In the genomic region with DNA sequence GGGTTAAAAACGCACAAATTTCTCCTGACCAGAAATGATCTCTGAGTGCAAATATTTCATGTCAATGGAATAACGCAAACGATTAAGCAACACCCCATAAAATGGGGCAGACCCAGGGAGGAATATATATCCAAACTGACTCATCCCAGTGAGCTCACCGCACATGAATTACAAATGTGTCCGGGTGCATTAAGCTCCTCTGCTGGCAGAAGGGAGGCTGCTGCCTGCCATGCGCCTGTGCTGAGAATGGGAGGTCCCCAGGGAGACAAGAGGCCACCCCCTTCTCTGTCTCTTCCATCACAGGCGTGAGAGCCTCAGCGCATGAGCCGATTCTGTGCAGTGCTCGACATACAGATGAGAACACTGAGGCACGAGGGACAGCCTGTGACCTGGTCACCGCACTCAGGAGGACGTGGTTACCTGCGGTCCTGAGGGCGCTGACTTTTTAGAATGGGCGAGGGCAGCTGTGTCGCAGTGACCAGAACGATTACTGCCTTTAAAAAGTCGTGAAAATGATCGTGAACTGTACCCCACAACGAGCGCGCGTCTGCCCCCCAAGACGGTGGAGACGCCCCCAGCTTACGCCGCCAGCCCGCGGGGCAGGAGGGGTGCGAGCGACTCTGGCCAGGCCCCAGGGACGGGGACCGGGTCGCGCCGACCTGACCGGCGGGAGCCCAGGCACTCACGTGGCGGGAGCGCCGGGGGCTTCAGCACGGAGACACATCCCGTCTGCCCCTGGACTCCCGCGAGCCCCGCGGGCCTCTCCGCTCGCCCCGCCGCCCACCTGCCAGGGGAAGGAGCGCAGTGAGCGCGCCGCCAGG, we compare ENCODE assay signal across 8 cellular contexts.
DNase-seq lines count a peak whose midpoint lies in the region; ATAC-seq and TF ChIP-seq lines count a peak whose summit lies in the region.
"Not testable (repeated sequence)": the region's sequence is repeated elsewhere in the genome, so short reads cannot be mapped to it uniquely, and the experiment has no call there.

No MANE protein-coding gene starts in this region.

- TF ChIP-seq CTCF in VCaP (conservative IDR thresholded peaks at IDR 0.05); astrocyte of the cerebellum (IDR thresholded peaks at IDR 0.05; ENCODE audit: low read depth, low read length, missing control alignments); omental fat pad (IDR thresholded peaks at IDR 0.05): not testable (repeated sequence)

- in situ Hi-C loops in astrocyte of the cerebellum (cut with HindIII; ENCODE audit: low sequenced_read_pairs) = not testable (repeated sequence)

- peak overlapping the region; percentile 63 for H3K4me3 ChIP-seq in astrocyte of the cerebellum (ENCODE audit: low read depth, low read length)

- DNase-seq in DMS153 treated with DMSO at 0.1 percent for 48 hours (lab: John Stamatoyannopoulos, UW; ENCODE audit: unreplicated experiment) = peak; percentile 6
- peak; percentile 61 for DNase-seq in NCI-H2196 (lab: John Stamatoyannopoulos, UW; ENCODE audit: unreplicated experiment)
- DNase-seq in astrocyte of the cerebellum (ENCODE audit: low read depth) = peak; percentile 51
- peak; percentile 75 for DNase-seq in left cardiac atrium
- peak; percentile 52 for DNase-seq in omental fat pad (ENCODE audit: low spot score)
- peak; percentile 77 for DNase-seq in stimulated activated naive CD8-positive, alpha-beta T cell treated with anti-CD3 and anti-CD28 coated beads, Interleukin-15, Interleukin-2, amounts not matched to agents 100 U/mL and 50 U/mL, for 24 hours

- intact Hi-C loops in left cardiac atrium (cut with DNase I) = not testable (repeated sequence)

- peak overlapping the region; percentile 34; the same call in 1 of the 2 replicates for H3K27ac ChIP-seq in VCaP

- peak; percentile 10 for ATAC-seq in HG02973 (IDR thresholded peaks at IDR 0.05; ENCODE audit: unreplicated experiment)
- not testable (repeated sequence) for ATAC-seq in left cardiac atrium; omental fat pad (ENCODE audit: low FRiP score)
- peak; percentile 2 for ATAC-seq in stimulated activated naive CD8-positive, alpha-beta T cell treated with anti-CD3 and anti-CD28 coated beads, Interleukin-15, Interleukin-2, amounts not matched to agents 100 U/mL and 50 U/mL, for 24 hours

Comparison
In these comparisons a context has a peak if more than half of its experiments do, and no peak if none do; other contexts are left out.
1. DNase-seq: peak in every context shown above with its lines; median percentile 77 in stimulated activated naive CD8-positive, alpha-beta T cell treated with anti-CD3 and anti-CD28 coated beads, Interleukin-15, Interleukin-2, amounts not matched to agents 100 U/mL and 50 U/mL, for 24 hours; 75 in left cardiac atrium; 61 in NCI-H2196; 52 in omental fat pad; 51 in astrocyte of the cerebellum; 6 in DMS153 treated with DMSO at 0.1 percent for 48 hours.